In the genomic region with DNA sequence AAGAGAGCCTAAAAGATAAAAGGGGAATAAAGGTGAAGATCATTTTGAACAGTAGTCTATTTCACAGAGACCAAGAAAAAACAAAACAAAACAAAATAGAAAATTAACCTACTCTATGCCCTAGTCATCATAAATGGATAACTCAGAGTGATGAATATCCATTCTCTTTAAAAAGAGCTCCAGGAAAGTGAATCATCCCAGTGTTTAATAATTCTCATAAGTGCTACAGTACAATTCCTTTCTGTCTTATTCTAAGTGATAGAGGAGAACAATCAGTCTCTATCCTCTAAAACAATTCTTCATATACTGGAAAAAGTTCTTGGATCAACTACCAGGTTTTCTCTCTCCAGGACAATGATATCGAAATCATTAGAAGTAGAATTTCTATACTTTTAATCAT, we compare ENCODE assay signal across 15 cellular contexts. TPM values are rescaled to one million over a fixed set of nuclear protein-coding genes. Genes with fewer than 3 reads are reported as not detected.
DNase-seq lines count a peak whose midpoint lies in the region; ATAC-seq lines count a peak whose summit lies in the region.
"Had no signal": no experiment of that assay in that cellular context is flagged by ENCODE, and none has a peak within 500 bp of the region (broad histone marks: within the 10 kb centered on the region; RNA-seq: fewer than 3 reads in every experiment).

No MANE protein-coding gene starts in this region.

- DNase-seq in ELR (ENCODE audit: low read depth) (peak; percentile 67), M059J (ENCODE audit: low read depth) (peak; percentile 16), dermis blood vessel endothelial cell (peak; percentile 6), kidney tubule cell (ENCODE audit: low spot score) (peak; percentile 45), NCI-H146 treated with DMSO at 0.1 percent for 48 hours (lab: John Stamatoyannopoulos, UW; ENCODE audit: unreplicated experiment) (no peak)
- no peak for DNase-seq in T-helper 2 cell treated with Interferon-gamma antibody and Interleukin-4, amounts not matched to agents 5 μg/mL and 100 μg/mL, for 36 hours (ENCODE audit: low spot score)
- DNase-seq in stimulated activated CD4-positive, alpha-beta T cell treated with anti-CD3 and anti-CD28 coated beads, Interleukin-4, amount 100 ng/mL, for 1 hour: no peak
- DNase-seq: BE2C; Caco-2; CD4-positive, alpha-beta memory T cell; DND-41; GOT3; H9; KBM-7 had no signal

- peaks cover 5% of the 10 kb centered on the region for H3K4me1 Mint-ChIP-seq in T-helper 2 cell treated with Interferon-gamma antibody and Interleukin-4, amounts not matched to agents 5 μg/mL and 100 μg/mL, for 36 hours (ENCODE audit: low read depth)
- H3K4me1 Mint-ChIP-seq: H9 had no signal

- H3K36me3 Mint-ChIP-seq in T-helper 2 cell treated with Interferon-gamma antibody and Interleukin-4, amounts not matched to agents 5 μg/mL and 100 μg/mL, for 36 hours (ENCODE audit: low read depth): peaks cover 16% of the 10 kb centered on the region

- H3K4me3 Mint-ChIP-seq in T-helper 2 cell treated with Interferon-gamma antibody and Interleukin-4, amounts not matched to agents 5 μg/mL and 100 μg/mL, for 36 hours: no peak overlapping the region
- H3K4me3 Mint-ChIP-seq: CD4-positive, alpha-beta memory T cell; H9 had no signal

- no peak overlapping the region for H3K27ac Mint-ChIP-seq in T-helper 2 cell treated with Interferon-gamma antibody and Interleukin-4, amounts not matched to agents 5 μg/mL and 100 μg/mL, for 36 hours
- H3K27ac Mint-ChIP-seq: CD4-positive, alpha-beta memory T cell; H9 had no signal

- H3K9me3 Mint-ChIP-seq in T-helper 2 cell treated with Interferon-gamma antibody and Interleukin-4, amounts not matched to agents 5 μg/mL and 100 μg/mL, for 36 hours: no peaks in the 10 kb centered on the region
- H3K9me3 Mint-ChIP-seq: CD4-positive, alpha-beta memory T cell; H9 had no signal

- no peak for ATAC-seq in HG02938 (IDR thresholded peaks at IDR 0.05; ENCODE audit: unreplicated experiment)

- H3K27me3 Mint-ChIP-seq in T-helper 2 cell treated with Interferon-gamma antibody and Interleukin-4, amounts not matched to agents 5 μg/mL and 100 μg/mL, for 36 hours (ENCODE audit: low read depth): no peaks in the 10 kb centered on the region
- H3K27me3 Mint-ChIP-seq: CD4-positive, alpha-beta memory T cell had no signal

RNA-seq across cellular contexts. Expression of gene GDAP2, which starts 45.8 kb away (rescaled TPM):
- total RNA-seq in M059J (2014; rRNA removed; shearing (Covaris generic)): 13.5 and 24.6 TPM in 2 replicates
- 19.9 and 26.1 TPM in 2 replicates for total RNA-seq in dermis blood vessel endothelial cell

RNA-seq across cellular contexts. Expression of gene WDR3, which starts 45.9 kb away (rescaled TPM):
- total RNA-seq in M059J (2014; rRNA removed; shearing (Covaris generic)): 16.9 and 21.0 TPM in 2 replicates
- 25.5 and 29.9 TPM in 2 replicates for total RNA-seq in dermis blood vessel endothelial cell

Comparison
In these comparisons a context has a peak if more than half of its experiments do, and no peak if none do; other contexts are left out.
1. DNase-seq: peak in ELR (single experiment), M059J (single experiment), dermis blood vessel endothelial cell (single experiment) and kidney tubule cell (single experiment); none in T-helper 2 cell treated with Interferon-gamma antibody and Interleukin-4, amounts not matched to agents 5 μg/mL and 100 μg/mL, for 36 hours (single experiment), stimulated activated CD4-positive, alpha-beta T cell treated with anti-CD3 and anti-CD28 coated beads, Interleukin-4, amount 100 ng/mL, for 1 hour (single experiment) and NCI-H146 treated with DMSO at 0.1 percent for 48 hours (single experiment).